ENCODE assay signal across 8 cellular contexts in genomic region chr10:83871486-83872081, GRCh38.
A peak's percentile ranks its signal among the peaks of the same experiment; 100 is the strongest.
DNase-seq lines count a peak whose midpoint lies in the region; ATAC-seq and TF ChIP-seq lines count a peak whose summit lies in the region.

No MANE protein-coding gene starts in this region.

- H3K18ac ChIP-seq in neuronal stem cell (ENCODE audit: low read length), result no peak overlapping the region

- H3K79me1 ChIP-seq in neuronal stem cell (ENCODE audit: low read depth, low read length), result no peaks in the 10 kb centered on the region

- no peak overlapping the region for H2AFZ ChIP-seq in OCI-LY3 (ENCODE audit: low read depth, low read length)
- H2AFZ ChIP-seq in neuronal stem cell (ENCODE audit: low read length), result no peak overlapping the region

- no peaks in the 10 kb centered on the region for H3K27me3 Mint-ChIP-seq in activated T-cell treated with anti-CD3 and anti-CD28 coated beads, Interleukin-2, amount 50 U/mL, for 24 hours

- no peak overlapping the region for H4K91ac ChIP-seq in neuronal stem cell (ENCODE audit: low read depth, low read length, poor library complexity)

- no CpG with 5 or more reads among the region's 14 CpGs for WGBS in neuronal stem cell (ENCODE audit: extremely low coverage in 2 of 2, insufficient read length in 2 of 2, insufficient replicate concordance in 1 of 2), 2 donors

- no peak overlapping the region for H3K14ac ChIP-seq in neuronal stem cell (ENCODE audit: low read length)

- H3K27me3 ChIP-seq in OCI-LY3 (ENCODE audit: low read depth, low read length) (no peaks in the 10 kb centered on the region), neuronal stem cell (ENCODE audit: control insufficient read depth in 3 of 3, insufficient read depth in 3 of 3, low read depth in 1 of 3, low read length in 3 of 3) (no peaks in the 10 kb centered on the region), thoracic aorta (replicated peaks; ENCODE audit: insufficient read depth) (no peaks in the 10 kb centered on the region)

- no peak overlapping the region for H2BK5ac ChIP-seq in neuronal stem cell (ENCODE audit: low read length)

- H4K8ac ChIP-seq in neuronal stem cell (ENCODE audit: low read depth, low read length), result no peak overlapping the region

- no peak overlapping the region for H2AK5ac ChIP-seq in neuronal stem cell (ENCODE audit: low read depth, low read length)

- peak; percentile 29 for DNase-seq in DMS79 treated with DMSO at 0.1 percent for 48 hours (lab: John Stamatoyannopoulos, UW)
- DNase-seq in HS-27A (ENCODE audit: low read depth), result peak; percentile 3
- DNase-seq in activated T-cell treated with anti-CD3 and anti-CD28 coated beads, Interleukin-2, amount 50 U/mL, for 24 hours, result peak; percentile 60
- DNase-seq in fibroblast of peridontal ligament (ENCODE audit: extremely low read depth), result peak; percentile 43
- DNase-seq in neuronal stem cell (ENCODE audit: low spot score), result peak; percentile 80
- DNase-seq in thoracic aorta (ENCODE audit: low spot score), result no peak

- no peak overlapping the region for H3K4ac ChIP-seq in neuronal stem cell (ENCODE audit: low read length)

- H2BK15ac ChIP-seq in neuronal stem cell (ENCODE audit: low read length), result no peak overlapping the region

- TF ChIP-seq CTCF in OCI-LY3 (IDR thresholded peaks at IDR 0.05; ENCODE audit: low read depth, low read length), result peak; percentile 81
- TF ChIP-seq CTCF in thoracic aorta (IDR thresholded peaks at IDR 0.05), result peak; percentile 87

- no peaks in the 10 kb centered on the region for H3K4me1 Mint-ChIP-seq in activated T-cell treated with anti-CD3 and anti-CD28 coated beads, Interleukin-2, amount 50 U/mL, for 24 hours (ENCODE audit: low read depth)

- H3K4me1 ChIP-seq in OCI-LY3 (ENCODE audit: low read length), result no peaks in the 10 kb centered on the region
- H3K4me1 ChIP-seq in neuronal stem cell (ENCODE audit: control insufficient read depth in 2 of 2, insufficient read depth in 1 of 2, low read depth in 1 of 2, low read length in 2 of 2), result no peaks in the 10 kb centered on the region
- no peaks in the 10 kb centered on the region for H3K4me1 ChIP-seq in thoracic aorta (ENCODE audit: control insufficient read depth in 1 of 2, low read depth in 2 of 2)

- H3K79me2 ChIP-seq in OCI-LY3 (ENCODE audit: low read length), result no peaks in the 10 kb centered on the region

- no peak overlapping the region for H2BK12ac ChIP-seq in neuronal stem cell (ENCODE audit: low read length)

- H3K36me3 Mint-ChIP-seq in activated T-cell treated with anti-CD3 and anti-CD28 coated beads, Interleukin-2, amount 50 U/mL, for 24 hours (ENCODE audit: low read depth), result no peaks in the 10 kb centered on the region

- H3K4me3 Mint-ChIP-seq in activated T-cell treated with anti-CD3 and anti-CD28 coated beads, Interleukin-2, amount 50 U/mL, for 24 hours, result no peak overlapping the region

- ATAC-seq in GM21447 (IDR thresholded peaks at IDR 0.05; ENCODE audit: unreplicated experiment) (peak; percentile 97), thoracic aorta (ENCODE audit: insufficient number of reproducible peaks, low FRiP score, low read depth) (no peak)

- H2BK120ac ChIP-seq in neuronal stem cell (ENCODE audit: low read depth, low read length), result no peak overlapping the region

- no peaks in the 10 kb centered on the region for H3K36me3 ChIP-seq in OCI-LY3 (replicated peaks; ENCODE audit: low read depth, low read length)
- no peaks in the 10 kb centered on the region for H3K36me3 ChIP-seq in neuronal stem cell (replicated peaks in 1 of 2; ENCODE audit: control insufficient read depth in 2 of 2, insufficient read depth in 2 of 2, low read length in 2 of 2)
- no peaks in the 10 kb centered on the region for H3K36me3 ChIP-seq in thoracic aorta

- no peak overlapping the region for H3K23ac ChIP-seq in neuronal stem cell (ENCODE audit: low read depth, low read length, poor library complexity)

- H3K9me3 Mint-ChIP-seq in activated T-cell treated with anti-CD3 and anti-CD28 coated beads, Interleukin-2, amount 50 U/mL, for 24 hours, result no peaks in the 10 kb centered on the region

- H3K9ac ChIP-seq in OCI-LY3 (ENCODE audit: low read length) (no peak overlapping the region), neuronal stem cell (ENCODE audit: low read depth, low read length, poor library complexity) (no peak overlapping the region)

- no peak overlapping the region for H3K27ac ChIP-seq in OCI-LY3 (ENCODE audit: low read length)
- no peak overlapping the region for H3K27ac ChIP-seq in neuronal stem cell (replicated peaks; ENCODE audit: low read length)
- H3K27ac ChIP-seq in thoracic aorta, result no peak overlapping the region

- H3K9me3 ChIP-seq in OCI-LY3 (ENCODE audit: insufficient read depth, low read length) (no peaks in the 10 kb centered on the region), neuronal stem cell (replicated peaks in 1 of 2; ENCODE audit: control insufficient read depth in 2 of 2, insufficient read depth in 1 of 2, low read depth in 1 of 2, low read length in 2 of 2) (no peaks in the 10 kb centered on the region), thoracic aorta (no peaks in the 10 kb centered on the region)

- H3K27ac Mint-ChIP-seq in activated T-cell treated with anti-CD3 and anti-CD28 coated beads, Interleukin-2, amount 50 U/mL, for 24 hours, result no peak overlapping the region

- H3K4me3 ChIP-seq in OCI-LY3 (ENCODE audit: low read length) (no peak overlapping the region), neuronal stem cell (ENCODE audit: low read length in 2 of 2) (no peak overlapping the region), thoracic aorta (no peak overlapping the region)

- peak overlapping the region; percentile 16; the same call in 1 of the 2 replicates for H3K4me2 ChIP-seq in OCI-LY3 (ENCODE audit: low read length)
- no peak overlapping the region for H3K4me2 ChIP-seq in neuronal stem cell (ENCODE audit: insufficient read depth, low read length, poor library complexity, severe bottlenecking)

- H4K20me1 ChIP-seq in OCI-LY3 (ENCODE audit: insufficient read depth, low read length), result no peaks in the 10 kb centered on the region
